ENCODE assay signal across 1 cellular context in the genomic region with DNA sequence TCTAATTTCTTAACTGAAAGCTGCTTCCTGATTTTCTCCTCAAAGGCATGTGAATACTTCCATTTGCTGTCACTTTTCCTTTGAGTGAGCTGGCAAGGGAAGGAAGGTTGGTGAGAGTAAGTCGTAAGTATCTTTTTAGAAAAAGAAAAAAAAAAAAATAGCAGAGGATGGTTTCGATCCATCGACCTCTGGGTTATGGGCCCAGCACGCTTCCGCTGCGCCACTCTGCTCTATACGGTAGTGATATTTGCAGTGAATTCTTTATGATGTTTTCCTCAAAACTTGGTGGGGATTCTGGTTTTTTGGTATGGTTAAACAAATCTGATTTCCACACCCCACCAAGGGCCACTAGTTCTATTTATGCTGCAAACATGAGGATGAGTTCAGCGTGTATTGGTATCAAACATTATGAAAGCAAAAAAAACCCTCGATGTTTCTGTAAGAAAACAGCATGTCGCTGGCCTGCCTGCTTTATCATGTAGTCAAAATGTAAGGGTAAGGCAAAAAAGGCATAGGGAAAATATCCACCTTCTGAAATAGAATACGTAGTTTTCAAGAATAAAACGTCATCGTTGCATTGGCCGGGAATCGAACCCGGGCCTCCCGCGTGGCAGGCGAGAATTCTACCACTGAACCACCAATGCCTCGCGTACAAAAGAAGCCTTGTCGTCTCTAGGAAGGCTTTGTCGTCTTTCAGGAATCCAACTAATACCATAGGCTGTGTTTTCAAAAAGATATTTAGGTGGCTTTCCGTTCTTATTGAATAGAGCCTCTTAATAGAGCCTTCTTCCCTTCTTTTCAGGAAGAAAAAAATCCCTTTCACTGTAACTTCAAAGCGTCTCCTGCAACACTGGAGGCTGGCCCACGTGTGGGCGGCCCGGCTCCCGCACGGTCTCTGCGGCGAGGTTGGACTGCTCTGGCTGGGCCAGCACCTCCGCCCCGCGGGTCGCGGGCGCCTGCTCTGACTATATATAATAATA.
A peak's percentile ranks its signal among the peaks of the same experiment; 100 is the strongest.
TF ChIP-seq lines count a peak whose summit lies in the region.

No MANE protein-coding gene starts in this region.

TF ChIP-seq in K562, 482 proteins besides CTCF, POLR2A, EP300 and RAD21 (continued from another document and continues in another):
- no peak for TF ChIP-seq DNMT1 (IDR thresholded peaks at IDR 0.05)
- peak; percentile 76 for TF ChIP-seq ZBTB12 (CRISPR knock-in tag; IDR thresholded peaks at IDR 0.05)
- TF ChIP-seq, protein P1, sequence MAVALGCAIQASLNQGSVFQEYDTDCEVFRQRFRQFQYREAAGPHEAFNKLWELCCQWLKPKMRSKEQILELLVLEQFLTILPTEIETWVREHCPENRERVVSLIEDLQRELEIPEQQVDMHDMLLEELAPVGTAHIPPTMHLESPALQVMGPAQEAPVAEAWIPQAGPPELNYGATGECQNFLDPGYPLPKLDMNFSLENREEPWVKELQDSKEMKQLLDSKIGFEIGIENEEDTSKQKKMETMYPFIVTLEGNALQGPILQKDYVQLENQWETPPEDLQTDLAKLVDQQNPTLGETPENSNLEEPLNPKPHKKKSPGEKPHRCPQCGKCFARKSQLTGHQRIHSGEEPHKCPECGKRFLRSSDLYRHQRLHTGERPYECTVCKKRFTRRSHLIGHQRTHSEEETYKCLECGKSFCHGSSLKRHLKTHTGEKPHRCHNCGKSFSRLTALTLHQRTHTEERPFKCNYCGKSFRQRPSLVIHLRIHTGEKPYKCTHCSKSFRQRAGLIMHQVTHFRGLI (CRISPR knock-in tag; IDR thresholded peaks at IDR 0.05) = no peak
- peak; percentile 28 for TF ChIP-seq NEUROD1 (IDR thresholded peaks at IDR 0.05; ENCODE audit: borderline replicate concordance, low read depth, low read length, partially characterized antibody)
- TF ChIP-seq GMEB1 (CRISPR knock-in tag; IDR thresholded peaks at IDR 0.05) = peak; percentile 36; the same call in 1 of the 2 replicates
- TF ChIP-seq ZNF695 (CRISPR knock-in tag; IDR thresholded peaks at IDR 0.05) = 0 out of 2 replicates have a peak, but pooled peaks have one; percentile 76
- TF ChIP-seq, protein P2, sequence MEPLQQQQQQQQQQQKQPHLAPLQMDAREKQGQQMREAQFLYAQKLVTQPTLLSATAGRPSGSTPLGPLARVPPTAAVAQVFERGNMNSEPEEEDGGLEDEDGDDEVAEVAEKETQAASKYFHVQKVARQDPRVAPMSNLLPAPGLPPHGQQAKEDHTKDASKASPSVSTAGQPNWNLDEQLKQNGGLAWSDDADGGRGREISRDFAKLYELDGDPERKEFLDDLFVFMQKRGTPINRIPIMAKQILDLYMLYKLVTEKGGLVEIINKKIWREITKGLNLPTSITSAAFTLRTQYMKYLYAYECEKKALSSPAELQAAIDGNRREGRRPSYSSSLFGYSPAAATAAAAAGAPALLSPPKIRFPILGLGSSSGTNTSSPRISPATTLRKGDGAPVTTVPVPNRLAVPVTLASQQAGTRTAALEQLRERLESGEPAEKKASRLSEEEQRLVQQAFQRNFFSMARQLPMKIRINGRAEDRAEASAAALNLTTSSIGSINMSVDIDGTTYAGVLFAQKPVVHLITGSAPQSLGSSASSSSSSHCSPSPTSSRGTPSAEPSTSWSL (CRISPR knock-in tag; IDR thresholded peaks at IDR 0.05; ENCODE audit: borderline replicate concordance) = no peak
- TF ChIP-seq, protein P3, sequence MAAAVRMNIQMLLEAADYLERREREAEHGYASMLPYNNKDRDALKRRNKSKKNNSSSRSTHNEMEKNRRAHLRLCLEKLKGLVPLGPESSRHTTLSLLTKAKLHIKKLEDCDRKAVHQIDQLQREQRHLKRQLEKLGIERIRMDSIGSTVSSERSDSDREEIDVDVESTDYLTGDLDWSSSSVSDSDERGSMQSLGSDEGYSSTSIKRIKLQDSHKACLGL (CRISPR knock-in tag; IDR thresholded peaks at IDR 0.05; ENCODE audit: borderline replicate concordance, poor library complexity, severe bottlenecking) = peak; percentile 37
- 0 out of 2 replicates have a peak, but pooled peaks have one; percentile 15 for TF ChIP-seq SMC3 (conservative IDR thresholded peaks at IDR 0.05; ENCODE audit: insufficient read depth, low read depth, low read length)
- TF ChIP-seq SPI1 (IDR thresholded peaks at IDR 0.05; ENCODE audit: borderline replicate concordance, low read depth, low read length) = no peak
- 0 out of 2 replicates have a peak, but pooled peaks have one; percentile 43 for TF ChIP-seq MBD2 (IDR thresholded peaks at IDR 0.05; ENCODE audit: borderline replicate concordance, low read depth)
- TF ChIP-seq NR1H2 (CRISPR knock-in tag; IDR thresholded peaks at IDR 0.05) = no peak
- TF ChIP-seq ZNF133 (CRISPR knock-in tag; IDR thresholded peaks at IDR 0.05) = no peak
- TF ChIP-seq CHD1 (IDR thresholded peaks at IDR 0.05; ENCODE audit: low read length) = peak; percentile 49
- TF ChIP-seq, protein P4, sequence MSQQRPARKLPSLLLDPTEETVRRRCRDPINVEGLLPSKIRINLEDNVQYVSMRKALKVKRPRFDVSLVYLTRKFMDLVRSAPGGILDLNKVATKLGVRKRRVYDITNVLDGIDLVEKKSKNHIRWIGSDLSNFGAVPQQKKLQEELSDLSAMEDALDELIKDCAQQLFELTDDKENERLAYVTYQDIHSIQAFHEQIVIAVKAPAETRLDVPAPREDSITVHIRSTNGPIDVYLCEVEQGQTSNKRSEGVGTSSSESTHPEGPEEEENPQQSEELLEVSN (IDR thresholded peaks at IDR 0.05; ENCODE audit: borderline replicate concordance in 1 of 2, extremely low read depth in 1 of 2, insufficient read depth in 1 of 2, insufficient read length in 1 of 2, low read depth in 1 of 2, low read length in 1 of 2, poor library complexity in 1 of 2, severe bottlenecking in 1 of 2) = peak; percentile 76 to 81
- no peak; the same call in 1 of the 2 replicates for TF ChIP-seq FOXP4 (CRISPR knock-in tag; IDR thresholded peaks at IDR 0.05; ENCODE audit: borderline replicate concordance)
- TF ChIP-seq RBM15 (IDR thresholded peaks at IDR 0.05; ENCODE audit: insufficient read depth, low read length) = no peak
- TF ChIP-seq GTF2F1 (IDR thresholded peaks at IDR 0.05; ENCODE audit: low read depth, low read length) = peak; percentile 88
- peak; percentile 66 for TF ChIP-seq ETS1 (conservative IDR thresholded peaks at IDR 0.05; ENCODE audit: control insufficient read depth, low read depth, low read length)
- TF ChIP-seq FIP1L1 (IDR thresholded peaks at IDR 0.05; ENCODE audit: low read depth, low read length, poor library complexity, severe bottlenecking) = no peak
- no peak for TF ChIP-seq NFE2L1 (tag; IDR thresholded peaks at IDR 0.05; ENCODE audit: borderline replicate concordance, low read depth)
- peak; percentile 76; the same call in 1 of the 2 replicates for TF ChIP-seq ZBTB49 (CRISPR knock-in tag; IDR thresholded peaks at IDR 0.05; ENCODE audit: borderline replicate concordance)
- peak; percentile 54 for TF ChIP-seq LEF1 (IDR thresholded peaks at IDR 0.05)
- TF ChIP-seq, protein P5, sequence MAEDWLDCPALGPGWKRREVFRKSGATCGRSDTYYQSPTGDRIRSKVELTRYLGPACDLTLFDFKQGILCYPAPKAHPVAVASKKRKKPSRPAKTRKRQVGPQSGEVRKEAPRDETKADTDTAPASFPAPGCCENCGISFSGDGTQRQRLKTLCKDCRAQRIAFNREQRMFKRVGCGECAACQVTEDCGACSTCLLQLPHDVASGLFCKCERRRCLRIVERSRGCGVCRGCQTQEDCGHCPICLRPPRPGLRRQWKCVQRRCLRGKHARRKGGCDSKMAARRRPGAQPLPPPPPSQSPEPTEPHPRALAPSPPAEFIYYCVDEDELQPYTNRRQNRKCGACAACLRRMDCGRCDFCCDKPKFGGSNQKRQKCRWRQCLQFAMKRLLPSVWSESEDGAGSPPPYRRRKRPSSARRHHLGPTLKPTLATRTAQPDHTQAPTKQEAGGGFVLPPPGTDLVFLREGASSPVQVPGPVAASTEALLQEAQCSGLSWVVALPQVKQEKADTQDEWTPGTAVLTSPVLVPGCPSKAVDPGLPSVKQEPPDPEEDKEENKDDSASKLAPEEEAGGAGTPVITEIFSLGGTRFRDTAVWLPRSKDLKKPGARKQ (CRISPR knock-in tag; IDR thresholded peaks at IDR 0.05) = no peak
- peak; percentile 96 for TF ChIP-seq GTF2E2 (tag; IDR thresholded peaks at IDR 0.05)
- peak; percentile 47; the same call in 1 of the 2 replicates for TF ChIP-seq TOE1 (IDR thresholded peaks at IDR 0.05; ENCODE audit: borderline replicate concordance)
- no peak for TF ChIP-seq TOE1 (CRISPR knock-in tag; IDR thresholded peaks at IDR 0.05; ENCODE audit: borderline replicate concordance, low read depth)
- TF ChIP-seq ZFP30 (CRISPR knock-in tag; IDR thresholded peaks at IDR 0.05; ENCODE audit: borderline replicate concordance) = peak; percentile 88; the same call in 1 of the 2 replicates
- no peak for TF ChIP-seq C11orf30 (IDR thresholded peaks at IDR 0.05; ENCODE audit: low read depth)
- TF ChIP-seq, protein P6, sequence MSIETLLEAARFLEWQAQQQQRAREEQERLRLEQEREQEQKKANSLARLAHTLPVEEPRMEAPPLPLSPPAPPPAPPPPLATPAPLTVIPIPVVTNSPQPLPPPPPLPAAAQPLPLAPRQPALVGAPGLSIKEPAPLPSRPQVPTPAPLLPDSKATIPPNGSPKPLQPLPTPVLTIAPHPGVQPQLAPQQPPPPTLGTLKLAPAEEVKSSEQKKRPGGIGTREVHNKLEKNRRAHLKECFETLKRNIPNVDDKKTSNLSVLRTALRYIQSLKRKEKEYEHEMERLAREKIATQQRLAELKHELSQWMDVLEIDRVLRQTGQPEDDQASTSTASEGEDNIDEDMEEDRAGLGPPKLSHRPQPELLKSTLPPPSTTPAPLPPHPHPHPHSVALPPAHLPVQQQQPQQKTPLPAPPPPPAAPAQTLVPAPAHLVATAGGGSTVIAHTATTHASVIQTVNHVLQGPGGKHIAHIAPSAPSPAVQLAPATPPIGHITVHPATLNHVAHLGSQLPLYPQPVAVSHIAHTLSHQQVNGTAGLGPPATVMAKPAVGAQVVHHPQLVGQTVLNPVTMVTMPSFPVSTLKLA (conservative IDR thresholded peaks at IDR 0.05) = peak; percentile 85 to 93
- TF ChIP-seq ZNF384 (IDR thresholded peaks at IDR 0.05; ENCODE audit: low read depth, low read length) = peak; percentile 88
- no peak for TF ChIP-seq ZNF408 (CRISPR knock-in tag; IDR thresholded peaks at IDR 0.05; ENCODE audit: low read depth)
- TF ChIP-seq, protein P7, sequence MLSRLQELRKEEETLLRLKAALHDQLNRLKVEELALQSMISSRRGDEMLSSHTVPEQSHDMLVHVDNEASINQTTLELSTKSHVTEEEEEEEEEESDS (CRISPR knock-in tag; IDR thresholded peaks at IDR 0.05) = no peak
- TF ChIP-seq RBM34 (IDR thresholded peaks at IDR 0.05; ENCODE audit: borderline replicate concordance, insufficient read depth, low read length) = no peak
- no peak for TF ChIP-seq ZNF232 (CRISPR knock-in tag; IDR thresholded peaks at IDR 0.05)
- peak; percentile 92 for TF ChIP-seq EGR1 (conservative IDR thresholded peaks at IDR 0.05)
